ENCODE assay signal across 8 cellular contexts in genomic region chr14:63852817-63853730, GRCh38. TPM values are rescaled to one million over a fixed set of nuclear protein-coding genes. Genes with fewer than 3 reads are reported as not detected.
DNase-seq lines count a peak whose midpoint lies in the region; ATAC-seq and TF ChIP-seq lines count a peak whose summit lies in the region.

Gene SYNE2 (plus strand): TSS chr14:63853004. CDS start chr14:63909149, 56,145 bp downstream.

- peaks cover 25% of the 10 kb centered on the region for H3K27me3 Mint-ChIP-seq in H9 (ENCODE audit: low read depth)

- peaks cover 15 to 19% of the 10 kb centered on the region in 2 experiments for H3K4me1 Mint-ChIP-seq in H9

- no peak within 1 kb of the TSS for H4K5ac ChIP-seq in H9 (ENCODE audit: insufficient read length, low read depth, low read length)

- H3K4me2 ChIP-seq in H9 (ENCODE audit: insufficient read depth, insufficient read length, low read length) (peak within 1 kb of the TSS; percentile 83), MM.1S (ENCODE audit: low read depth, low read length) (peak within 1 kb of the TSS; percentile 92)

- H4K8ac ChIP-seq in H9 (replicated peaks; ENCODE audit: insufficient read length, low read depth, low read length), result no peak within 1 kb of the TSS

- H3K9me2 ChIP-seq in MM.1S (replicated peaks; ENCODE audit: insufficient read depth, low read length), result no peaks in the 10 kb centered on the region

- H3K4me1 ChIP-seq in H9 (ENCODE audit: insufficient read depth, low read length) (no peaks in the 10 kb centered on the region), MM.1S (ENCODE audit: low read length) (no peaks in the 10 kb centered on the region)

- H4K20me1 ChIP-seq in H9 (ENCODE audit: control insufficient read depth, insufficient read depth, insufficient read length) (no peaks in the 10 kb centered on the region), MM.1S (ENCODE audit: insufficient read depth, low read length) (no peaks in the 10 kb centered on the region)

- no peak within 1 kb of the TSS for H2BK20ac ChIP-seq in H9 (ENCODE audit: low read depth, low read length, poor library complexity, severe bottlenecking)

- in situ Hi-C loops in astrocyte of the cerebellum (cut with HindIII; ENCODE audit: low sequenced_read_pairs), result no loop called here

- no peak within 1 kb of the TSS for H2BK5ac ChIP-seq in H9 (ENCODE audit: insufficient read length, low read length)

- no CpG with 5 or more reads among the region's 123 CpGs for WGBS in H9 (ENCODE audit: extremely low coverage, insufficient read length, low lambda C conversion rate)

- H2BK15ac ChIP-seq in H9 (ENCODE audit: low read depth, low read length), result no peak within 1 kb of the TSS

- no peak within 1 kb of the TSS for H3K4ac ChIP-seq in H9 (ENCODE audit: low read depth, low read length)

- H2BK120ac ChIP-seq in H9 (ENCODE audit: low read depth, low read length, poor library complexity, severe bottlenecking), result no peak within 1 kb of the TSS

- no peak within 1 kb of the TSS for H3K18ac ChIP-seq in H9 (ENCODE audit: insufficient read length, low read depth, low read length)

- H3K79me2 ChIP-seq in H9 (ENCODE audit: insufficient read depth, low read length), result peaks cover 6% of the 10 kb centered on the region; the same call in 1 of the 2 replicates
- H3K79me2 ChIP-seq in MM.1S (ENCODE audit: low read length), result peaks cover 39% of the 10 kb centered on the region

- peak; percentile 90 for DNase-seq in GM12865 (ENCODE audit: low read depth)
- DNase-seq in H9, result peak; percentile 82
- DNase-seq in MM.1S, result peak; percentile 61
- peak; percentile 66 for DNase-seq in T-helper 22 cell (ENCODE audit: low read depth)
- peak; percentile 53 for DNase-seq in astrocyte of the cerebellum (ENCODE audit: low read depth)
- DNase-seq in hypothalamus (lab: John Stamatoyannopoulos, UW), result peak in 34 of 51 donors; percentile 4 to 68 (median 22)
- DNase-seq in sciatic nerve (ENCODE audit: low spot score), result peak; percentile 91
- no peak for DNase-seq in SKM-1 treated with dmso at 0.1 percent for 144 hours (lab: John Stamatoyannopoulos, UW; ENCODE audit: unreplicated experiment)

- H3K27me3 ChIP-seq in H9 (ENCODE audit: insufficient read depth, low read length) (no peaks in the 10 kb centered on the region), MM.1S (replicated peaks; ENCODE audit: insufficient read depth, low read length) (no peaks in the 10 kb centered on the region)

- H3K27ac Mint-ChIP-seq in H9, result peak within 1 kb of the TSS in 2 of 3 experiments; percentile 92 to 94; a peak in 4 of 7 replicates

- no peak within 1 kb of the TSS for H2BK12ac ChIP-seq in H9 (ENCODE audit: insufficient read length, low read depth, low read length)

- H3K23me2 ChIP-seq in H9 (ENCODE audit: insufficient read length, low read depth, low read length, poor library complexity, severe bottlenecking), result peaks cover 13% of the 10 kb centered on the region

- H3K4me3 ChIP-seq in GM12865 (ENCODE audit: low read depth, low read length) (peak within 1 kb of the TSS; percentile 95), MM.1S (ENCODE audit: low read length) (peak within 1 kb of the TSS; percentile 63), astrocyte of the cerebellum (ENCODE audit: low read depth, low read length) (peak within 1 kb of the TSS; percentile 60)

- no peaks in the 10 kb centered on the region for H3K79me1 ChIP-seq in H9 (ENCODE audit: insufficient read depth, low read depth, low read length, poor library complexity, severe bottlenecking)

- intact Hi-C loops in sciatic nerve (cut with DNase I), result no loop called here

- H3K27ac ChIP-seq in H9 (ENCODE audit: insufficient read length, low read depth, low read length) (no peak within 1 kb of the TSS), MM.1S (ENCODE audit: low read length) (peak within 1 kb of the TSS; percentile 45; the same call in 1 of the 2 replicates)

- H2AK5ac ChIP-seq in H9 (ENCODE audit: insufficient read length, low read length), result no peak within 1 kb of the TSS

- no peaks in the 10 kb centered on the region for H3K36me3 Mint-ChIP-seq in H9 (ENCODE audit: insufficient read depth in 1 of 3, low read depth in 3 of 3)

- no peaks in the 10 kb centered on the region for H3F3A ChIP-seq in MM.1S (ENCODE audit: insufficient read depth, low read length)

- no peak within 1 kb of the TSS for H3T11ph ChIP-seq in H9 (ENCODE audit: low read length)

- no peak within 1 kb of the TSS for H3K56ac ChIP-seq in H9 (ENCODE audit: insufficient read length, low read depth, low read length)

- H3K14ac ChIP-seq in H9 (ENCODE audit: insufficient read depth, low read length), result peak within 1 kb of the TSS; percentile 90

- peak within 1 kb of the TSS; percentile 81 for H2AFZ ChIP-seq in H9 (ENCODE audit: low read length)
- H2AFZ ChIP-seq in MM.1S (ENCODE audit: low read length), result peak within 1 kb of the TSS; percentile 85

- H3K4me3 Mint-ChIP-seq in H9, result peak within 1 kb of the TSS; percentile 80 to 97

- H3K9me3 ChIP-seq in H9 (ENCODE audit: control insufficient read depth, low read depth, low read length) (no peaks in the 10 kb centered on the region), MM.1S (replicated peaks; ENCODE audit: insufficient read depth, low read length) (no peaks in the 10 kb centered on the region)

- no peaks in the 10 kb centered on the region; a peak in 1 of 5 replicates for H3K9me3 Mint-ChIP-seq in H9

- ATAC-seq in sciatic nerve, result peak; percentile 92

- H4K91ac ChIP-seq in H9 (ENCODE audit: insufficient read length, low read depth, low read length), result no peak within 1 kb of the TSS

- TF ChIP-seq CTCF in GM12865 (IDR thresholded peaks at IDR 0.05; ENCODE audit: insufficient read depth, low read depth, low read length, missing control alignments) (peak; percentile 14), H9 (conservative IDR thresholded peaks at IDR 0.05) (peak; percentile 34; the same call in 2 of the 3 replicates), MM.1S (IDR thresholded peaks at IDR 0.05; ENCODE audit: low read length) (no peak), astrocyte of the cerebellum (IDR thresholded peaks at IDR 0.05; ENCODE audit: low read depth, low read length, missing control alignments) (no peak)

- no peak within 1 kb of the TSS for H3K23ac ChIP-seq in H9 (ENCODE audit: insufficient read length, low read depth, low read length)

- peak within 1 kb of the TSS; percentile 77 for H3K9ac ChIP-seq in H9 (ENCODE audit: extremely low read depth, insufficient read length, low read length)
- H3K9ac ChIP-seq in MM.1S (ENCODE audit: low read length), result peak within 1 kb of the TSS; percentile 65

- H3K36me3 ChIP-seq in MM.1S (replicated peaks; ENCODE audit: insufficient read depth, low read length), result no peaks in the 10 kb centered on the region

RNA-seq across cellular contexts. Expression of gene SYNE2, which starts in this region (rescaled TPM):
- total RNA-seq in H9 (2021) (36.9 and 43.3 TPM in 2 replicates), sciatic nerve (172 TPM)

Comparison
In these comparisons a context has a peak if more than half of its experiments do, and no peak if none do; other contexts are left out.
1. CTCF ChIP-seq: peak in GM12865 (single experiment) and H9 (single experiment); none in MM.1S (single experiment) and astrocyte of the cerebellum (single experiment).
2. Peak in every context shown above with its lines, with median percentiles within 50 percentile points of each other: H3K4me3 ChIP-seq.